In the genomic region with DNA sequence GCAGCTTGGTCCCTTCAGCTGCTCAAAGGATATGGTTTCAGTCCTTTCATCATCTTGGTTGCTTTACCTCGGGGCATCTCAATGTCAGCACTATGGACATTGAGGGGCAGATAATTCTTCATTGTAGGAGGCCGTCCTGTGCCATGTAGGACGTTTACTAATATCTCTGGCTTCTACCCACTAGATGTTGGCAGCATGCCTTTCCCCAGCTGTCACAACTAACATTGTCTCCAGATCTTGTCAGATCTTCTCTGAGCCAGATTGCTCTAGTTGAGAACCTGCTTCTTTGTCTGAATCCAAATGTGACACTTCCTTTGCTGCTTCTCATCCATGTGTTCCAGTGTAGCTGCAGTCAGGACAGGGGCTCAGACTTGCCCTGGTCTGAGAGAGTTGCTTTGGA, we compare ENCODE assay signal across 1 cellular context.
TF ChIP-seq lines count a peak whose summit lies in the region.

No MANE protein-coding gene starts in this region.

TF ChIP-seq in WTC11, 78 proteins besides CTCF, POLR2A, EP300 and RAD21 (continued from another document):
- TF ChIP-seq, protein P1, sequence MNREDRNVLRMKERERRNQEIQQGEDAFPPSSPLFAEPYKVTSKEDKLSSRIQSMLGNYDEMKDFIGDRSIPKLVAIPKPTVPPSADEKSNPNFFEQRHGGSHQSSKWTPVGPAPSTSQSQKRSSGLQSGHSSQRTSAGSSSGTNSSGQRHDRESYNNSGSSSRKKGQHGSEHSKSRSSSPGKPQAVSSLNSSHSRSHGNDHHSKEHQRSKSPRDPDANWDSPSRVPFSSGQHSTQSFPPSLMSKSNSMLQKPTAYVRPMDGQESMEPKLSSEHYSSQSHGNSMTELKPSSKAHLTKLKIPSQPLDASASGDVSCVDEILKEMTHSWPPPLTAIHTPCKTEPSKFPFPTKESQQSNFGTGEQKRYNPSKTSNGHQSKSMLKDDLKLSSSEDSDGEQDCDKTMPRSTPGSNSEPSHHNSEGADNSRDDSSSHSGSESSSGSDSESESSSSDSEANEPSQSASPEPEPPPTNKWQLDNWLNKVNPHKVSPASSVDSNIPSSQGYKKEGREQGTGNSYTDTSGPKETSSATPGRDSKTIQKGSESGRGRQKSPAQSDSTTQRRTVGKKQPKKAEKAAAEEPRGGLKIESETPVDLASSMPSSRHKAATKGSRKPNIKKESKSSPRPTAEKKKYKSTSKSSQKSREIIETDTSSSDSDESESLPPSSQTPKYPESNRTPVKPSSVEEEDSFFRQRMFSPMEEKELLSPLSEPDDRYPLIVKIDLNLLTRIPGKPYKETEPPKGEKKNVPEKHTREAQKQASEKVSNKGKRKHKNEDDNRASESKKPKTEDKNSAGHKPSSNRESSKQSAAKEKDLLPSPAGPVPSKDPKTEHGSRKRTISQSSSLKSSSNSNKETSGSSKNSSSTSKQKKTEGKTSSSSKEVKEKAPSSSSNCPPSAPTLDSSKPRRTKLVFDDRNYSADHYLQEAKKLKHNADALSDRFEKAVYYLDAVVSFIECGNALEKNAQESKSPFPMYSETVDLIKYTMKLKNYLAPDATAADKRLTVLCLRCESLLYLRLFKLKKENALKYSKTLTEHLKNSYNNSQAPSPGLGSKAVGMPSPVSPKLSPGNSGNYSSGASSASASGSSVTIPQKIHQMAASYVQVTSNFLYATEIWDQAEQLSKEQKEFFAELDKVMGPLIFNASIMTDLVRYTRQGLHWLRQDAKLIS (CRISPR knock-in tag; IDR thresholded peaks at IDR 0.05; ENCODE audit: borderline replicate concordance), result no peak
- TF ChIP-seq, protein P2, sequence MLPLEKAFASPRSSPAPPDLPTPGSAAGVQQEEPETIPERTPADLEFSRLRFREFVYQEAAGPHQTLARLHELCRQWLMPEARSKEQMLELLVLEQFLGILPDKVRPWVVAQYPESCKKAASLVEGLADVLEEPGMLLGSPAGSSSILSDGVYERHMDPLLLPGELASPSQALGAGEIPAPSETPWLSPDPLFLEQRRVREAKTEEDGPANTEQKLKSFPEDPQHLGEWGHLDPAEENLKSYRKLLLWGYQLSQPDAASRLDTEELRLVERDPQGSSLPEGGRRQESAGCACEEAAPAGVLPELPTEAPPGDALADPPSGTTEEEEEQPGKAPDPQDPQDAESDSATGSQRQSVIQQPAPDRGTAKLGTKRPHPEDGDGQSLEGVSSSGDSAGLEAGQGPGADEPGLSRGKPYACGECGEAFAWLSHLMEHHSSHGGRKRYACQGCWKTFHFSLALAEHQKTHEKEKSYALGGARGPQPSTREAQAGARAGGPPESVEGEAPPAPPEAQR (CRISPR knock-in tag; IDR thresholded peaks at IDR 0.05), result no peak
- TF ChIP-seq ZNF138 (CRISPR knock-in tag; conservative IDR thresholded peaks at IDR 0.05) (no peak), PRRX2 (CRISPR knock-in tag; IDR thresholded peaks at IDR 0.05) (no peak), IRF2 (CRISPR knock-in tag; IDR thresholded peaks at IDR 0.05; ENCODE audit: borderline replicate concordance, low read depth) (no peak), NR3C1 (CRISPR knock-in tag; conservative IDR thresholded peaks at IDR 0.05; ENCODE audit: low read depth) (no peak), TEAD4 (CRISPR knock-in tag; IDR thresholded peaks at IDR 0.05) (no peak), TCF7 (CRISPR knock-in tag; IDR thresholded peaks at IDR 0.05; ENCODE audit: low read depth) (no peak), EMX1 (CRISPR knock-in tag; IDR thresholded peaks at IDR 0.05) (no peak)
- TF ChIP-seq, protein P3, sequence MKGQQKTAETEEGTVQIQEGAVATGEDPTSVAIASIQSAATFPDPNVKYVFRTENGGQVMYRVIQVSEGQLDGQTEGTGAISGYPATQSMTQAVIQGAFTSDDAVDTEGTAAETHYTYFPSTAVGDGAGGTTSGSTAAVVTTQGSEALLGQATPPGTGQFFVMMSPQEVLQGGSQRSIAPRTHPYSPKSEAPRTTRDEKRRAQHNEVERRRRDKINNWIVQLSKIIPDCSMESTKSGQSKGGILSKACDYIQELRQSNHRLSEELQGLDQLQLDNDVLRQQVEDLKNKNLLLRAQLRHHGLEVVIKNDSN (CRISPR knock-in tag; IDR thresholded peaks at IDR 0.05), result no peak
- TF ChIP-seq, protein P4, sequence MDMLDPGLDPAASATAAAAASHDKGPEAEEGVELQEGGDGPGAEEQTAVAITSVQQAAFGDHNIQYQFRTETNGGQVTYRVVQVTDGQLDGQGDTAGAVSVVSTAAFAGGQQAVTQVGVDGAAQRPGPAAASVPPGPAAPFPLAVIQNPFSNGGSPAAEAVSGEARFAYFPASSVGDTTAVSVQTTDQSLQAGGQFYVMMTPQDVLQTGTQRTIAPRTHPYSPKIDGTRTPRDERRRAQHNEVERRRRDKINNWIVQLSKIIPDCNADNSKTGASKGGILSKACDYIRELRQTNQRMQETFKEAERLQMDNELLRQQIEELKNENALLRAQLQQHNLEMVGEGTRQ (CRISPR knock-in tag; IDR thresholded peaks at IDR 0.05), result no peak
